ENCODE assay signal across 13 cellular contexts in the genomic region with DNA sequence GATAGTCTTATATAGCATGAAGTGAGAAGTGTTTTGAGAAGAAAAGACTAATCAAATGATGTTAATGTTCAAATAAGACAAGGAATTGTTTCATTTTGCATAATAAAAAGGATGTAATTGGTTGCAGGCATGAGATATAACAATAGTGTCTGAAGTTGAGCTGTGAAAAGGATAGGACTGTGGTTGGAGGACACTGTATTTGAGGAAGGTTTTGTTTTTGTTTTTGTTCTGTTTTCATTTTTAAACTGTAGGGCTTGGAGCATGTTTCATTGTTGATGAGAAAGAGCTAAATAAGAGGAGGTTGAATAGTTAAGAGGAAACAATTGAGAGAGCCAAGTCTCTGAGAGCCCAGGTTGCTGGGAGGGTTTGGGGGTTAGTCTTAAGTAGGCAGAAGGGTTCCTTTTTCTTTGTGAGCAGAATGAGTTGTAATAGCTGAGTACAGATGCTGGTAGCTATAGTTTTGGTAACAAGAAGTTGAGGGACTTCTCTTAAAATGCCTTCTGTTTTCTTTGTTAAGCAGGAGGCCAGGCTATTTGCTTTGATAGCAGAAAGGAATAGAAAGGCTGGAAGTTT. TPM values are rescaled to one million over a fixed set of nuclear protein-coding genes. Genes with fewer than 3 reads are reported as not detected.
DNase-seq lines count a peak whose midpoint lies in the region; ATAC-seq lines count a peak whose summit lies in the region.
"Had no signal": no experiment of that assay in that cellular context is flagged by ENCODE, and none has a peak within 500 bp of the region (broad histone marks: within the 10 kb centered on the region; RNA-seq: fewer than 3 reads in every experiment).

No MANE protein-coding gene starts in this region.

- peaks cover 35% of the 10 kb centered on the region for H3K4me1 ChIP-seq in CD4-positive, CD25-positive, alpha-beta regulatory T cell (ENCODE audit: control insufficient read depth, insufficient read depth, low read length, poor library complexity, severe bottlenecking)
- no peaks in the 10 kb centered on the region for H3K4me1 ChIP-seq in NT2/D1 (ENCODE audit: insufficient read depth, insufficient read length)
- H3K4me1 ChIP-seq in GM23248 (ENCODE audit: insufficient read depth) = peaks cover 8% of the 10 kb centered on the region
- H3K4me1 ChIP-seq: breast epithelium had no signal

- H3K27me3 Mint-ChIP-seq in CD4-positive, CD25-positive, alpha-beta regulatory T cell = no peaks in the 10 kb centered on the region
- H3K27me3 Mint-ChIP-seq in immature natural killer cell (ENCODE audit: low read depth in 3 of 3) = peaks cover 0 to 2% (median 0%) of the 10 kb centered on the region in 3 donors

- H3K9me3 ChIP-seq in CD4-positive, CD25-positive, alpha-beta regulatory T cell (ENCODE audit: control insufficient read depth in 2 of 2, low read length in 2 of 2) = no peaks in the 10 kb centered on the region
- H3K9me3 ChIP-seq in NT2/D1 (ENCODE audit: insufficient read depth, low read length) (no peaks in the 10 kb centered on the region), GM23248 (ENCODE audit: low read depth) (no peaks in the 10 kb centered on the region)
- H3K9me3 ChIP-seq: breast epithelium, lower lobe of right lung had no signal

- no peak overlapping the region for H3K9ac ChIP-seq in NT2/D1 (ENCODE audit: insufficient read length, low read depth)
- no peak overlapping the region for H3K9ac ChIP-seq in GM23248

- H3F3A ChIP-seq in GM23248 (ENCODE audit: insufficient read depth) = no peaks in the 10 kb centered on the region

- H3K27ac ChIP-seq in CD4-positive, CD25-positive, alpha-beta regulatory T cell (ENCODE audit: insufficient read depth, low read length, poor library complexity, severe bottlenecking) = peak overlapping the region; percentile 54
- no peak overlapping the region for H3K27ac ChIP-seq in GM23248
- H3K27ac ChIP-seq: lower lobe of right lung had no signal

- H3K79me2 ChIP-seq in GM23248 (ENCODE audit: insufficient read depth) = peaks cover 33% of the 10 kb centered on the region

- in situ Hi-C loops in GM23248 (cut with MboI) = no loop called here

- H3K4me3 Mint-ChIP-seq in CD4-positive, CD25-positive, alpha-beta regulatory T cell = peak overlapping the region; percentile 2 to 71 (median 26)
- H3K4me3 Mint-ChIP-seq in immature natural killer cell = peak overlapping the region in 3 of 5 donors; percentile 1 to 23 (median 8)

- DNase-seq in CD4-positive, CD25-positive, alpha-beta regulatory T cell = no peak
- peak; percentile 11 for DNase-seq in NT2/D1 (ENCODE audit: low read depth, low spot score)
- DNase-seq in immature natural killer cell = no peak
- DNase-seq in NCI-H748 (lab: John Stamatoyannopoulos, UW; ENCODE audit: unreplicated experiment) = no peak
- DNase-seq in GM23248 = no peak
- no peak for DNase-seq in NCI-H1436 (lab: John Stamatoyannopoulos, UW)
- DNase-seq: lower lobe of right lung, NCI-H526, posterior cingulate gyrus had no signal

- H2AFZ ChIP-seq in GM23248 = no peak overlapping the region

- H3K4me1 Mint-ChIP-seq in CD4-positive, CD25-positive, alpha-beta regulatory T cell = peaks cover 63 to 86% (median 75%) of the 10 kb centered on the region in 4 donors
- peaks cover 54 to 79% of the 10 kb centered on the region in 2 donors for H3K4me1 Mint-ChIP-seq in immature natural killer cell

- H3K36me3 Mint-ChIP-seq in CD4-positive, CD25-positive, alpha-beta regulatory T cell = no peaks in the 10 kb centered on the region
- H3K36me3 Mint-ChIP-seq in immature natural killer cell = no peaks in the 10 kb centered on the region

- ATAC-seq in CD4-positive, CD25-positive, alpha-beta regulatory T cell (ENCODE audit: low read depth in 2 of 2) = no peak
- ATAC-seq in GM18870 (IDR thresholded peaks at IDR 0.05; ENCODE audit: unreplicated experiment) (peak; percentile 36), HG03175 (IDR thresholded peaks at IDR 0.05; ENCODE audit: unreplicated experiment) (no peak)
- ATAC-seq: lower lobe of right lung, Right ventricle myocardium inferior had no signal

- H3K4me2 ChIP-seq in GM23248 (ENCODE audit: unreplicated experiment) = no peak overlapping the region

- peak overlapping the region; percentile 34 for H3K4me3 ChIP-seq in CD4-positive, CD25-positive, alpha-beta regulatory T cell (ENCODE audit: low read depth, low read length)
- H3K4me3 ChIP-seq in NT2/D1 (ENCODE audit: insufficient read length, low read depth) (no peak overlapping the region), GM23248 (no peak overlapping the region)
- H3K4me3 ChIP-seq: breast epithelium, lower lobe of right lung had no signal

- peaks cover 0 to 3% (median 0%) of the 10 kb centered on the region in 7 donors for H3K9me3 Mint-ChIP-seq in CD4-positive, CD25-positive, alpha-beta regulatory T cell
- peaks cover 0 to 2% (median 0%) of the 10 kb centered on the region in 6 donors for H3K9me3 Mint-ChIP-seq in immature natural killer cell

- H4K20me1 ChIP-seq in GM23248 (ENCODE audit: insufficient read depth) = no peaks in the 10 kb centered on the region

- H3K9me2 ChIP-seq in GM23248 (ENCODE audit: insufficient read depth) = 0 out of 2 replicates have a peak, but pooled peaks cover 3% of the 10 kb centered on the region

- no peaks in the 10 kb centered on the region for H3K27me3 ChIP-seq in CD4-positive, CD25-positive, alpha-beta regulatory T cell (ENCODE audit: control insufficient read depth, insufficient read depth, low read length)
- H3K27me3 ChIP-seq in NT2/D1 (ENCODE audit: insufficient read depth, insufficient read length) = no peaks in the 10 kb centered on the region
- H3K27me3 ChIP-seq in GM23248 (replicated peaks; ENCODE audit: insufficient read depth) = no peaks in the 10 kb centered on the region
- H3K27me3 ChIP-seq: breast epithelium had no signal

- no peaks in the 10 kb centered on the region for H3K36me3 ChIP-seq in CD4-positive, CD25-positive, alpha-beta regulatory T cell (ENCODE audit: control insufficient read depth, insufficient read depth, low read length)
- H3K36me3 ChIP-seq in NT2/D1 (ENCODE audit: insufficient read depth, insufficient read length, low read length) = no peaks in the 10 kb centered on the region
- no peaks in the 10 kb centered on the region for H3K36me3 ChIP-seq in GM23248 (ENCODE audit: low read depth)
- H3K36me3 ChIP-seq: breast epithelium, lower lobe of right lung had no signal

- peak overlapping the region; percentile 59 to 87 (median 77) for H3K27ac Mint-ChIP-seq in CD4-positive, CD25-positive, alpha-beta regulatory T cell
- H3K27ac Mint-ChIP-seq in immature natural killer cell = peak overlapping the region in 5 of 6 donors; percentile 37 to 82 (median 76)

RNA-seq across cellular contexts. Expression of a gene that starts 58.4 kb away (rescaled TPM):
- 62.1 TPM for total RNA-seq in CD4-positive, CD25-positive, alpha-beta regulatory T cell
- 10 to 100 TPM; 59.4 to 74.0 (median 66.6) TPM for polyA plus RNA-seq in CD4-positive, CD25-positive, alpha-beta regulatory T cell
- polyA plus RNA-seq in immature natural killer cell = 10 to 100 TPM; 46.8 to 60.1 (median 54.3) TPM
- 15.3 and 17.2 TPM in 2 replicates for total RNA-seq in GM23248 (2014; rRNA removed; shearing (Covaris generic))
- polyA plus RNA-seq in GM23248 (2016; fragmentation: Nextera tagmentation; extraction: Ambion mirVana) = 31.0 and 31.5 TPM in 2 replicates
